In genomic region chr4:92090887-92091286, GRCh38 we compare ENCODE assay signal across 20 cellular contexts.
DNase-seq lines count a peak whose midpoint lies in the region; ATAC-seq and TF ChIP-seq lines count a peak whose summit lies in the region.
"Had no signal": no experiment of that assay in that cellular context is flagged by ENCODE, and none has a peak within 500 bp of the region (broad histone marks: within the 10 kb centered on the region; RNA-seq: fewer than 3 reads in every experiment).

No MANE protein-coding gene starts in this region.

- no peak overlapping the region for H4K8ac ChIP-seq in neuronal stem cell (ENCODE audit: low read depth, low read length)

- H3F3A ChIP-seq in GM23248 (ENCODE audit: insufficient read depth): no peaks in the 10 kb centered on the region
- no peaks in the 10 kb centered on the region for H3F3A ChIP-seq in Loucy (ENCODE audit: low read depth)

- H3K27ac ChIP-seq in GM23248: no peak overlapping the region
- H3K27ac ChIP-seq in neuronal stem cell (replicated peaks; ENCODE audit: low read length): no peak overlapping the region
- H3K27ac ChIP-seq in gastrocnemius medialis: no peak overlapping the region
- H3K27ac ChIP-seq: SK-N-MC had no signal

- H3K4me1 Mint-ChIP-seq in activated naive CD4-positive, alpha-beta T cell treated with anti-CD3 and anti-CD28 coated beads, Interleukin-2, amount 10 ng/mL, durations not matched to agents 7 days and 5 days: no peaks in the 10 kb centered on the region
- H3K4me1 Mint-ChIP-seq: CD4-positive, alpha-beta memory T cell had no signal

- H3K27ac Mint-ChIP-seq in activated naive CD4-positive, alpha-beta T cell treated with anti-CD3 and anti-CD28 coated beads, Interleukin-2, amount 10 ng/mL, durations not matched to agents 7 days and 5 days: no peak overlapping the region
- H3K27ac Mint-ChIP-seq: CD4-positive, alpha-beta memory T cell had no signal

- no peaks in the 10 kb centered on the region for H3K36me3 ChIP-seq in GM23248 (ENCODE audit: low read depth)
- no peaks in the 10 kb centered on the region for H3K36me3 ChIP-seq in Loucy (ENCODE audit: insufficient read depth, low read length)
- H3K36me3 ChIP-seq in neuronal stem cell (replicated peaks in 1 of 2; ENCODE audit: control insufficient read depth in 2 of 2, insufficient read depth in 2 of 2, low read length in 2 of 2): no peaks in the 10 kb centered on the region
- H3K36me3 ChIP-seq in gastrocnemius medialis: no peaks in the 10 kb centered on the region

- no peak overlapping the region for H2BK12ac ChIP-seq in neuronal stem cell (ENCODE audit: low read length)

- H2BK5ac ChIP-seq in neuronal stem cell (ENCODE audit: low read length): no peak overlapping the region

- H3K9me3 Mint-ChIP-seq in activated naive CD4-positive, alpha-beta T cell treated with anti-CD3 and anti-CD28 coated beads, Interleukin-2, amount 10 ng/mL, durations not matched to agents 7 days and 5 days: peaks cover 25% of the 10 kb centered on the region

- H2BK120ac ChIP-seq in neuronal stem cell (ENCODE audit: low read depth, low read length): no peak overlapping the region

- no peak overlapping the region for H3K23ac ChIP-seq in neuronal stem cell (ENCODE audit: low read depth, low read length, poor library complexity)

- H3K4me3 Mint-ChIP-seq in activated naive CD4-positive, alpha-beta T cell treated with anti-CD3 and anti-CD28 coated beads, Interleukin-2, amount 10 ng/mL, durations not matched to agents 7 days and 5 days: no peak overlapping the region
- H3K4me3 Mint-ChIP-seq: CD4-positive, alpha-beta memory T cell had no signal

- no peaks in the 10 kb centered on the region for H3K79me1 ChIP-seq in neuronal stem cell (ENCODE audit: low read depth, low read length)

- H3K9me2 ChIP-seq in GM23248 (ENCODE audit: insufficient read depth) (no peaks in the 10 kb centered on the region), Loucy (replicated peaks; ENCODE audit: low read depth, low read length) (no peaks in the 10 kb centered on the region)

- no peak for DNase-seq in GM23248
- no peak for DNase-seq in neuronal stem cell (ENCODE audit: low spot score)
- DNase-seq in gastrocnemius medialis: no peak
- DNase-seq in NCI-H526 (lab: John Stamatoyannopoulos, UW): no peak
- no peak for DNase-seq in activated naive CD4-positive, alpha-beta T cell treated with anti-CD3 and anti-CD28 coated beads, Interleukin-2, amount 10 ng/mL, durations not matched to agents 7 days and 5 days
- DNase-seq: CD4-positive, alpha-beta memory T cell; DND-41; H7; KG1; NCI-H1105; NCI-H1694 treated with DMSO at 0.1 percent for 48 hours; NCI-H2107; NCI-H226; NCI-H524 treated with DMSO at 0.1 percent for 48 hours had no signal

- no peaks in the 10 kb centered on the region for H3K27me3 Mint-ChIP-seq in activated naive CD4-positive, alpha-beta T cell treated with anti-CD3 and anti-CD28 coated beads, Interleukin-2, amount 10 ng/mL, durations not matched to agents 7 days and 5 days
- H3K27me3 Mint-ChIP-seq: CD4-positive, alpha-beta memory T cell had no signal

- H2AK5ac ChIP-seq in neuronal stem cell (ENCODE audit: low read depth, low read length): no peak overlapping the region

- CTCF ChIA-PET in activated naive CD4-positive, alpha-beta T cell treated with anti-CD3 and anti-CD28 coated beads, Interleukin-2, amount 10 ng/mL, durations not matched to agents 7 days and 5 days (lab: Charles Lee): no interaction called here

- H4K91ac ChIP-seq in neuronal stem cell (ENCODE audit: low read depth, low read length, poor library complexity): no peak overlapping the region

- no peaks in the 10 kb centered on the region for H3K36me3 Mint-ChIP-seq in activated naive CD4-positive, alpha-beta T cell treated with anti-CD3 and anti-CD28 coated beads, Interleukin-2, amount 10 ng/mL, durations not matched to agents 7 days and 5 days
- H3K36me3 Mint-ChIP-seq: CD4-positive, alpha-beta memory T cell had no signal

- H4K20me1 ChIP-seq in GM23248 (ENCODE audit: insufficient read depth) (no peaks in the 10 kb centered on the region), Loucy (ENCODE audit: insufficient read depth, low read length, poor library complexity, severe bottlenecking) (no peaks in the 10 kb centered on the region)

- H3K4me1 ChIP-seq in GM23248 (ENCODE audit: insufficient read depth) (no peaks in the 10 kb centered on the region), Loucy (ENCODE audit: insufficient read depth, low read length, poor library complexity, severe bottlenecking) (no peaks in the 10 kb centered on the region), neuronal stem cell (ENCODE audit: control insufficient read depth in 2 of 2, insufficient read depth in 1 of 2, low read depth in 1 of 2, low read length in 2 of 2) (no peaks in the 10 kb centered on the region), gastrocnemius medialis (no peaks in the 10 kb centered on the region)

- H3K9ac ChIP-seq in GM23248: peak overlapping the region; percentile 67
- no peak overlapping the region for H3K9ac ChIP-seq in Loucy (ENCODE audit: low read depth, low read length, poor library complexity, severe bottlenecking)
- no peak overlapping the region for H3K9ac ChIP-seq in neuronal stem cell (ENCODE audit: low read depth, low read length, poor library complexity)

- H3K27me3 ChIP-seq in GM23248 (replicated peaks; ENCODE audit: insufficient read depth) (no peaks in the 10 kb centered on the region), Loucy (ENCODE audit: insufficient read depth, low read length, poor library complexity, severe bottlenecking) (no peaks in the 10 kb centered on the region), neuronal stem cell (ENCODE audit: control insufficient read depth in 3 of 3, insufficient read depth in 3 of 3, low read depth in 1 of 3, low read length in 3 of 3) (no peaks in the 10 kb centered on the region), gastrocnemius medialis (no peaks in the 10 kb centered on the region)

- H3K18ac ChIP-seq in neuronal stem cell (ENCODE audit: low read length): no peak overlapping the region

- H3K4me3 ChIP-seq in GM23248 (peak overlapping the region; percentile 67), Loucy (ENCODE audit: low read length, poor library complexity, severe bottlenecking) (peak overlapping the region; percentile 53), WI38 (ENCODE audit: low read depth, low read length) (peak overlapping the region; percentile 36), neuronal stem cell (ENCODE audit: low read length in 2 of 2) (no peak overlapping the region), gastrocnemius medialis (no peak overlapping the region)
- H3K4me3 ChIP-seq: SK-N-MC had no signal

- H3K4ac ChIP-seq in neuronal stem cell (ENCODE audit: low read length): no peak overlapping the region

- in situ Hi-C loops in GM23248 (cut with MboI): no loop called here
- in situ Hi-C loops in gastrocnemius medialis (cut with MboI; ENCODE audit: low sequenced_read_pairs in 4 of 4): no loop called here

- ATAC-seq in gastrocnemius medialis (no peak), HG03095 (IDR thresholded peaks at IDR 0.05; ENCODE audit: unreplicated experiment) (no peak)
- ATAC-seq: Panc1, Right ventricle myocardium inferior had no signal

- no peaks in the 10 kb centered on the region for H3K79me2 ChIP-seq in GM23248 (ENCODE audit: insufficient read depth)
- no peaks in the 10 kb centered on the region for H3K79me2 ChIP-seq in Loucy (ENCODE audit: insufficient read depth, low read length)

- TF ChIP-seq POLR2A in gastrocnemius medialis (IDR thresholded peaks at IDR 0.05): no peak

- 46 to 59% methylated on average over 7 of the region's 7 CpGs for WGBS in GM23248 (ENCODE audit: low coverage in 1 of 2, low lambda C conversion rate in 2 of 2, missing lambda C conversion rate in 2 of 2), 2 experiments
- no CpG with 5 or more reads among the region's 7 CpGs for WGBS in neuronal stem cell (ENCODE audit: extremely low coverage in 2 of 2, insufficient read length in 2 of 2, insufficient replicate concordance in 1 of 2), 2 donors

- TF ChIP-seq CTCF in Loucy (conservative IDR thresholded peaks at IDR 0.05; ENCODE audit: low read length): no peak
- no peak for TF ChIP-seq CTCF in WI38 (IDR thresholded peaks at IDR 0.05; ENCODE audit: low read depth, low read length)
- no peak for TF ChIP-seq CTCF in gastrocnemius medialis (IDR thresholded peaks at IDR 0.05 in 4 of 5, conservative IDR thresholded peaks at IDR 0.05 in 1 of 5)

- intact Hi-C loops in gastrocnemius medialis (cut with DNase I; ENCODE audit: low total_unique reads): no loop called here

- H3K9me3 ChIP-seq in GM23248 (ENCODE audit: low read depth): no peaks in the 10 kb centered on the region
- H3K9me3 ChIP-seq in Loucy (ENCODE audit: insufficient read depth, low read depth, low read length): no peaks in the 10 kb centered on the region
- H3K9me3 ChIP-seq in neuronal stem cell (replicated peaks in 1 of 2; ENCODE audit: control insufficient read depth in 2 of 2, insufficient read depth in 1 of 2, low read depth in 1 of 2, low read length in 2 of 2): no peaks in the 10 kb centered on the region
- H3K9me3 ChIP-seq in gastrocnemius medialis: no peaks in the 10 kb centered on the region

- H2BK15ac ChIP-seq in neuronal stem cell (ENCODE audit: low read length): no peak overlapping the region

- H3K14ac ChIP-seq in neuronal stem cell (ENCODE audit: low read length): no peak overlapping the region

- H3K4me2 ChIP-seq in GM23248 (ENCODE audit: unreplicated experiment) (peak overlapping the region; percentile 58), Loucy (ENCODE audit: low read depth, low read length, poor library complexity, severe bottlenecking) (peak overlapping the region; percentile 52), neuronal stem cell (ENCODE audit: insufficient read depth, low read length, poor library complexity, severe bottlenecking) (no peak overlapping the region)

- H2AFZ ChIP-seq in GM23248: peak overlapping the region; percentile 97
- peak overlapping the region; percentile 84 for H2AFZ ChIP-seq in Loucy (ENCODE audit: low read length)
- peak overlapping the region; percentile 82 for H2AFZ ChIP-seq in neuronal stem cell (ENCODE audit: low read length)

Comparison
In these comparisons a context has a peak if more than half of its experiments do, and no peak if none do; other contexts are left out.
1. H3K4me3 ChIP-seq: peak in GM23248 (single experiment), Loucy (single experiment) and WI38 (single experiment); none in neuronal stem cell (0 of 2) and gastrocnemius medialis (0 of 4).
2. Peak in every context shown above with its lines, with median percentiles within 50 percentile points of each other: H2AFZ ChIP-seq.